ENCODE assay signal across 1 cellular context in the genomic region with DNA sequence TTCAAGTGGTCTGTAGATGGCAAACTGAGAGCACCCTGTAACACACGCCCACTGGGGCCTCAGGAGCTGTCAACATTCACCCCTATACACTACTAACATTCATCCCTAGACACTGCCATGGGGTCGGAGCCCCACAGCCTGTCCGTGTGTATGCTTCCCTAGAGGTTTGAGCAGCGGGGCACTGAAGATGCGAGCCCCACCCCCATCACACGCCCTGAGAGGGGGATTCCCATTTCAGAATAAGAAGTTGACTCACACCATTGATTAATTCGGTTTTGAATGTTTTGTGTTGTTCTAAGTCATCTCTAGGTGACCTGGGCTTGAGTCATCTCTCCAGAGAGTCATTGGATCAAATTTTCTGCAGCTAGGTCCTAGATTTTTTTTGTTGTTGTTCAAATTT.
TF ChIP-seq lines count a peak whose summit lies in the region.

No MANE protein-coding gene starts in this region.

TF ChIP-seq in SK-N-SH treated with all-trans-retinoic acid at 6 μM for 48 hours, 23 proteins besides CTCF, POLR2A, EP300 and RAD21 (continued from another document):
- TF ChIP-seq, protein P1, sequence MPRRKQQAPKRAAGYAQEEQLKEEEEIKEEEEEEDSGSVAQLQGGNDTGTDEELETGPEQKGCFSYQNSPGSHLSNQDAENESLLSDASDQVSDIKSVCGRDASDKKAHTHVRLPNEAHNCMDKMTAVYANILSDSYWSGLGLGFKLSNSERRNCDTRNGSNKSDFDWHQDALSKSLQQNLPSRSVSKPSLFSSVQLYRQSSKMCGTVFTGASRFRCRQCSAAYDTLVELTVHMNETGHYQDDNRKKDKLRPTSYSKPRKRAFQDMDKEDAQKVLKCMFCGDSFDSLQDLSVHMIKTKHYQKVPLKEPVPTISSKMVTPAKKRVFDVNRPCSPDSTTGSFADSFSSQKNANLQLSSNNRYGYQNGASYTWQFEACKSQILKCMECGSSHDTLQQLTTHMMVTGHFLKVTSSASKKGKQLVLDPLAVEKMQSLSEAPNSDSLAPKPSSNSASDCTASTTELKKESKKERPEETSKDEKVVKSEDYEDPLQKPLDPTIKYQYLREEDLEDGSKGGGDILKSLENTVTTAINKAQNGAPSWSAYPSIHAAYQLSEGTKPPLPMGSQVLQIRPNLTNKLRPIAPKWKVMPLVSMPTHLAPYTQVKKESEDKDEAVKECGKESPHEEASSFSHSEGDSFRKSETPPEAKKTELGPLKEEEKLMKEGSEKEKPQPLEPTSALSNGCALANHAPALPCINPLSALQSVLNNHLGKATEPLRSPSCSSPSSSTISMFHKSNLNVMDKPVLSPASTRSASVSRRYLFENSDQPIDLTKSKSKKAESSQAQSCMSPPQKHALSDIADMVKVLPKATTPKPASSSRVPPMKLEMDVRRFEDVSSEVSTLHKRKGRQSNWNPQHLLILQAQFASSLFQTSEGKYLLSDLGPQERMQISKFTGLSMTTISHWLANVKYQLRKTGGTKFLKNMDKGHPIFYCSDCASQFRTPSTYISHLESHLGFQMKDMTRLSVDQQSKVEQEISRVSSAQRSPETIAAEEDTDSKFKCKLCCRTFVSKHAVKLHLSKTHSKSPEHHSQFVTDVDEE (CRISPR knock-in tag; IDR thresholded peaks at IDR 0.05), result no peak
- TF ChIP-seq TCF4 (CRISPR knock-in tag; IDR thresholded peaks at IDR 0.05; ENCODE audit: borderline replicate concordance) (no peak), TOX (CRISPR knock-in tag; IDR thresholded peaks at IDR 0.05; ENCODE audit: borderline replicate concordance) (no peak), CSDC2 (CRISPR knock-in tag; IDR thresholded peaks at IDR 0.05) (no peak), ZNF565 (CRISPR knock-in tag; conservative IDR thresholded peaks at IDR 0.05; ENCODE audit: low read depth) (no peak), PATZ1 (CRISPR knock-in tag; IDR thresholded peaks at IDR 0.05; ENCODE audit: borderline replicate concordance) (no peak), SNAI2 (CRISPR knock-in tag; IDR thresholded peaks at IDR 0.05) (no peak), ZFP3 (CRISPR knock-in tag; IDR thresholded peaks at IDR 0.05) (no peak), RARB (CRISPR knock-in tag; IDR thresholded peaks at IDR 0.05) (no peak), ZC3H10 (CRISPR knock-in tag; IDR thresholded peaks at IDR 0.05) (no peak)
- TF ChIP-seq, protein P2, sequence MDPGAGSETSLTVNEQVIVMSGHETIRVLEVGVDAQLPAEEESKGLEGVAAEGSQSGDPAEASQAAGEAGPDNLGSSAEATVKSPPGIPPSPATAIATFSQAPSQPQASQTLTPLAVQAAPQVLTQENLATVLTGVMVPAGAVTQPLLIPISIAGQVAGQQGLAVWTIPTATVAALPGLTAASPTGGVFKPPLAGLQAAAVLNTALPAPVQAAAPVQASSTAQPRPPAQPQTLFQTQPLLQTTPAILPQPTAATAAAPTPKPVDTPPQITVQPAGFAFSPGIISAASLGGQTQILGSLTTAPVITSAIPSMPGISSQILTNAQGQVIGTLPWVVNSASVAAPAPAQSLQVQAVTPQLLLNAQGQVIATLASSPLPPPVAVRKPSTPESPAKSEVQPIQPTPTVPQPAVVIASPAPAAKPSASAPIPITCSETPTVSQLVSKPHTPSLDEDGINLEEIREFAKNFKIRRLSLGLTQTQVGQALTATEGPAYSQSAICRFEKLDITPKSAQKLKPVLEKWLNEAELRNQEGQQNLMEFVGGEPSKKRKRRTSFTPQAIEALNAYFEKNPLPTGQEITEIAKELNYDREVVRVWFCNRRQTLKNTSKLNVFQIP (CRISPR knock-in tag; IDR thresholded peaks at IDR 0.05; ENCODE audit: borderline replicate concordance, low read depth), result no peak
- TF ChIP-seq, protein P3, sequence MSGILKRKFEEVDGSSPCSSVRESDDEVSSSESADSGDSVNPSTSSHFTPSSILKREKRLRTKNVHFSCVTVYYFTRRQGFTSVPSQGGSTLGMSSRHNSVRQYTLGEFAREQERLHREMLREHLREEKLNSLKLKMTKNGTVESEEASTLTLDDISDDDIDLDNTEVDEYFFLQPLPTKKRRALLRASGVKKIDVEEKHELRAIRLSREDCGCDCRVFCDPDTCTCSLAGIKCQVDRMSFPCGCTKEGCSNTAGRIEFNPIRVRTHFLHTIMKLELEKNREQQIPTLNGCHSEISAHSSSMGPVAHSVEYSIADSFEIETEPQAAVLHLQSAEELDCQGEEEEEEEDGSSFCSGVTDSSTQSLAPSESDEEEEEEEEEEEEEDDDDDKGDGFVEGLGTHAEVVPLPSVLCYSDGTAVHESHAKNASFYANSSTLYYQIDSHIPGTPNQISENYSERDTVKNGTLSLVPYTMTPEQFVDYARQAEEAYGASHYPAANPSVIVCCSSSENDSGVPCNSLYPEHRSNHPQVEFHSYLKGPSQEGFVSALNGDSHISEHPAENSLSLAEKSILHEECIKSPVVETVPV (CRISPR knock-in tag; IDR thresholded peaks at IDR 0.05), result no peak
- TF ChIP-seq, protein P4, sequence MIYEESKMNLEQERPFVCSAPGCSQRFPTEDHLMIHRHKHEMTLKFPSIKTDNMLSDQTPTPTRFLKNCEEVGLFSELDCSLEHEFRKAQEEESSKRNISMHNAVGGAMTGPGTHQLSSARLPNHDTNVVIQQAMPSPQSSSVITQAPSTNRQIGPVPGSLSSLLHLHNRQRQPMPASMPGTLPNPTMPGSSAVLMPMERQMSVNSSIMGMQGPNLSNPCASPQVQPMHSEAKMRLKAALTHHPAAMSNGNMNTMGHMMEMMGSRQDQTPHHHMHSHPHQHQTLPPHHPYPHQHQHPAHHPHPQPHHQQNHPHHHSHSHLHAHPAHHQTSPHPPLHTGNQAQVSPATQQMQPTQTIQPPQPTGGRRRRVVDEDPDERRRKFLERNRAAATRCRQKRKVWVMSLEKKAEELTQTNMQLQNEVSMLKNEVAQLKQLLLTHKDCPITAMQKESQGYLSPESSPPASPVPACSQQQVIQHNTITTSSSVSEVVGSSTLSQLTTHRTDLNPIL (CRISPR knock-in tag; IDR thresholded peaks at IDR 0.05; ENCODE audit: low read depth), result no peak
